In genomic region chr21:44878053-44878982, GRCh38 we compare ENCODE assay signal across 1 cellular context.
TF ChIP-seq lines count a peak whose summit lies in the region.

No MANE protein-coding gene starts in this region.

TF ChIP-seq in HepG2, 621 proteins besides CTCF, POLR2A, EP300 and RAD21 (continued from another document and continues in another):
- TF ChIP-seq, protein P1, sequence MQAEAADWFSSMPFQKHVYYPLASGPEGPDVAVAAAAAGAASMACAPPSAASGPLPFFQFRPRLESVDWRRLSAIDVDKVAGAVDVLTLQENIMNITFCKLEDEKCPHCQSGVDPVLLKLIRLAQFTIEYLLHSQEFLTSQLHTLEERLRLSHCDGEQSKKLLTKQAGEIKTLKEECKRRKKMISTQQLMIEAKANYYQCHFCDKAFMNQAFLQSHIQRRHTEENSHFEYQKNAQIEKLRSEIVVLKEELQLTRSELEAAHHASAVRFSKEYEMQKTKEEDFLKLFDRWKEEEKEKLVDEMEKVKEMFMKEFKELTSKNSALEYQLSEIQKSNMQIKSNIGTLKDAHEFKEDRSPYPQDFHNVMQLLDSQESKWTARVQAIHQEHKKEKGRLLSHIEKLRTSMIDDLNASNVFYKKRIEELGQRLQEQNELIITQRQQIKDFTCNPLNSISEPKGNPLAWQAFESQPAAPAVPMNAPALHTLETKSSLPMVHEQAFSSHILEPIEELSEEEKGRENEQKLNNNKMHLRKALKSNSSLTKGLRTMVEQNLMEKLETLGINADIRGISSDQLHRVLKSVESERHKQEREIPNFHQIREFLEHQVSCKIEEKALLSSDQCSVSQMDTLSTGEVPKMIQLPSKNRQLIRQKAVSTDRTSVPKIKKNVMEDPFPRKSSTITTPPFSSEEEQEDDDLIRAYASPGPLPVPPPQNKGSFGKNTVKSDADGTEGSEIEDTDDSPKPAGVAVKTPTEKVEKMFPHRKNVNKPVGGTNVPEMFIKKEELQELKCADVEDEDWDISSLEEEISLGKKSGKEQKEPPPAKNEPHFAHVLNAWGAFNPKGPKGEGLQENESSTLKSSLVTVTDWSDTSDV (CRISPR knock-in tag; IDR thresholded peaks at IDR 0.05), result no peak
- 0 out of 2 replicates have a peak, but pooled peaks have one; percentile 50 for TF ChIP-seq DNMT3B (CRISPR knock-in tag; conservative IDR thresholded peaks at IDR 0.05)
- no peak for TF ChIP-seq PRMT3 (CRISPR knock-in tag; IDR thresholded peaks at IDR 0.05; ENCODE audit: borderline replicate concordance, low read depth)
- TF ChIP-seq HMG20A (CRISPR knock-in tag; IDR thresholded peaks at IDR 0.05; ENCODE audit: borderline replicate concordance), result peak; percentile 55; the same call in 1 of the 2 replicates
- no peak for TF ChIP-seq BORCS8-MEF2B (CRISPR knock-in tag; IDR thresholded peaks at IDR 0.05)
- TF ChIP-seq ERF (CRISPR knock-in tag; IDR thresholded peaks at IDR 0.05), result peak; percentile 76
- TF ChIP-seq HNRNPH1 (optimal IDR thresholded peaks at IDR 0.05; ENCODE audit: low read depth, low read length), result no peak
- no peak for TF ChIP-seq U2AF2 (IDR thresholded peaks at IDR 0.05; ENCODE audit: low read depth, low read length)
- TF ChIP-seq ZNF775 (CRISPR knock-in tag; IDR thresholded peaks at IDR 0.05; ENCODE audit: borderline replicate concordance), result no peak
- TF ChIP-seq RCOR2 (CRISPR knock-in tag; IDR thresholded peaks at IDR 0.05), result peak; percentile 73; the same call in 1 of the 2 replicates
- TF ChIP-seq PRDM15 (CRISPR knock-in tag; IDR thresholded peaks at IDR 0.05), result no peak
- no peak for TF ChIP-seq ZNF446 (CRISPR knock-in tag; IDR thresholded peaks at IDR 0.05)
- TF ChIP-seq CEBPG (CRISPR knock-in tag; IDR thresholded peaks at IDR 0.05), result peak; percentile 94
- TF ChIP-seq FOXK1 (CRISPR knock-in tag; IDR thresholded peaks at IDR 0.05; ENCODE audit: borderline replicate concordance, low read depth), result peak; percentile 49; the same call in 1 of the 2 replicates
- no peak for TF ChIP-seq JDP2 (CRISPR knock-in tag; IDR thresholded peaks at IDR 0.05; ENCODE audit: borderline replicate concordance)
- TF ChIP-seq ZNF652 (CRISPR knock-in tag; IDR thresholded peaks at IDR 0.05; ENCODE audit: borderline replicate concordance, low read depth), result no peak
- TF ChIP-seq, protein P2, sequence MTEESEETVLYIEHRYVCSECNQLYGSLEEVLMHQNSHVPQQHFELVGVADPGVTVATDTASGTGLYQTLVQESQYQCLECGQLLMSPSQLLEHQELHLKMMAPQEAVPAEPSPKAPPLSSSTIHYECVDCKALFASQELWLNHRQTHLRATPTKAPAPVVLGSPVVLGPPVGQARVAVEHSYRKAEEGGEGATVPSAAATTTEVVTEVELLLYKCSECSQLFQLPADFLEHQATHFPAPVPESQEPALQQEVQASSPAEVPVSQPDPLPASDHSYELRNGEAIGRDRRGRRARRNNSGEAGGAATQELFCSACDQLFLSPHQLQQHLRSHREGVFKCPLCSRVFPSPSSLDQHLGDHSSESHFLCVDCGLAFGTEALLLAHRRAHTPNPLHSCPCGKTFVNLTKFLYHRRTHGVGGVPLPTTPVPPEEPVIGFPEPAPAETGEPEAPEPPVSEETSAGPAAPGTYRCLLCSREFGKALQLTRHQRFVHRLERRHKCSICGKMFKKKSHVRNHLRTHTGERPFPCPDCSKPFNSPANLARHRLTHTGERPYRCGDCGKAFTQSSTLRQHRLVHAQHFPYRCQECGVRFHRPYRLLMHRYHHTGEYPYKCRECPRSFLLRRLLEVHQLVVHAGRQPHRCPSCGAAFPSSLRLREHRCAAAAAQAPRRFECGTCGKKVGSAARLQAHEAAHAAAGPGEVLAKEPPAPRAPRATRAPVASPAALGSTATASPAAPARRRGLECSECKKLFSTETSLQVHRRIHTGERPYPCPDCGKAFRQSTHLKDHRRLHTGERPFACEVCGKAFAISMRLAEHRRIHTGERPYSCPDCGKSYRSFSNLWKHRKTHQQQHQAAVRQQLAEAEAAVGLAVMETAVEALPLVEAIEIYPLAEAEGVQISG (CRISPR knock-in tag; IDR thresholded peaks at IDR 0.05), result peak; percentile 58
- no peak for TF ChIP-seq HES4 (CRISPR knock-in tag; IDR thresholded peaks at IDR 0.05; ENCODE audit: borderline replicate concordance)
- TF ChIP-seq ZNF83 (CRISPR knock-in tag; IDR thresholded peaks at IDR 0.05; ENCODE audit: borderline replicate concordance), result no peak
- peak; percentile 93 for TF ChIP-seq HNF4A (CRISPR knock-in tag; IDR thresholded peaks at IDR 0.05)
- no peak for TF ChIP-seq SMYD3 (CRISPR knock-in tag; IDR thresholded peaks at IDR 0.05)
- no peak for TF ChIP-seq AGO2 (optimal IDR thresholded peaks at IDR 0.05; ENCODE audit: low read depth, low read length)
- no peak for TF ChIP-seq NPAS2 (CRISPR knock-in tag; IDR thresholded peaks at IDR 0.05; ENCODE audit: borderline replicate concordance)
- no peak for TF ChIP-seq ZNF143 (CRISPR knock-in tag; IDR thresholded peaks at IDR 0.05)
- TF ChIP-seq FIP1L1 (IDR thresholded peaks at IDR 0.05; ENCODE audit: borderline replicate concordance, insufficient read depth, low read depth, low read length), result no peak
- no peak for TF ChIP-seq KDM5B (CRISPR knock-in tag; IDR thresholded peaks at IDR 0.05; ENCODE audit: borderline replicate concordance)
- no peak for TF ChIP-seq ZNF282 (IDR thresholded peaks at IDR 0.05; ENCODE audit: partially characterized antibody)
- TF ChIP-seq RFX3 (CRISPR knock-in tag; IDR thresholded peaks at IDR 0.05), result no peak
- TF ChIP-seq ZNF577 (CRISPR knock-in tag; IDR thresholded peaks at IDR 0.05; ENCODE audit: borderline replicate concordance, low read depth), result no peak
- TF ChIP-seq, protein P3, sequence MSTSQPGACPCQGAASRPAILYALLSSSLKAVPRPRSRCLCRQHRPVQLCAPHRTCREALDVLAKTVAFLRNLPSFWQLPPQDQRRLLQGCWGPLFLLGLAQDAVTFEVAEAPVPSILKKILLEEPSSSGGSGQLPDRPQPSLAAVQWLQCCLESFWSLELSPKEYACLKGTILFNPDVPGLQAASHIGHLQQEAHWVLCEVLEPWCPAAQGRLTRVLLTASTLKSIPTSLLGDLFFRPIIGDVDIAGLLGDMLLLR (CRISPR knock-in tag; IDR thresholded peaks at IDR 0.05), result no peak
- TF ChIP-seq NFE2L2 (IDR thresholded peaks at IDR 0.05; ENCODE audit: low read length), result no peak
- TF ChIP-seq PAF1 (CRISPR knock-in tag; IDR thresholded peaks at IDR 0.05), result no peak
- TF ChIP-seq, protein P4, sequence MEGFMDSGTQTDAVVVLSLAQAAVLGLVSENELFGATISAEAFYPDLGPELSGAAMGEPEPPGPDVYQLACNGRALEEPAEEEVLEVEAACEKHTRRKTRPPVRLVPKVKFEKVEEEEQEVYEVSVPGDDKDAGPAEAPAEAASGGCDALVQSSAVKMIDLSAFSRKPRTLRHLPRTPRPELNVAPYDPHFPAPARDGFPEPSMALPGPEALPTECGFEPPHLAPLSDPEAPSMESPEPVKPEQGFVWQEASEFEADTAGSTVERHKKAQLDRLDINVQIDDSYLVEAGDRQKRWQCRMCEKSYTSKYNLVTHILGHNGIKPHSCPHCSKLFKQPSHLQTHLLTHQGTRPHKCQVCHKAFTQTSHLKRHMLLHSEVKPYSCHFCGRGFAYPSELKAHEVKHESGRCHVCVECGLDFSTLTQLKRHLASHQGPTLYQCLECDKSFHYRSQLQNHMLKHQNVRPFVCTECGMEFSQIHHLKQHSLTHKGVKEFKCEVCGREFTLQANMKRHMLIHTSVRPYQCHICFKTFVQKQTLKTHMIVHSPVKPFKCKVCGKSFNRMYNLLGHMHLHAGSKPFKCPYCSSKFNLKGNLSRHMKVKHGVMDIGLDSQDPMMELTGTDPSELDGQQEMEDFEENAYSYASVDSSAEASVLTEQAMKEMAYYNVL (CRISPR knock-in tag; IDR thresholded peaks at IDR 0.05; ENCODE audit: borderline replicate concordance), result peak; percentile 83
- no peak for TF ChIP-seq SIN3A (IDR thresholded peaks at IDR 0.05; ENCODE audit: borderline replicate concordance, low read depth, low read length)
- no peak for TF ChIP-seq ZXDC (CRISPR knock-in tag; IDR thresholded peaks at IDR 0.05)
- TF ChIP-seq, protein P5, sequence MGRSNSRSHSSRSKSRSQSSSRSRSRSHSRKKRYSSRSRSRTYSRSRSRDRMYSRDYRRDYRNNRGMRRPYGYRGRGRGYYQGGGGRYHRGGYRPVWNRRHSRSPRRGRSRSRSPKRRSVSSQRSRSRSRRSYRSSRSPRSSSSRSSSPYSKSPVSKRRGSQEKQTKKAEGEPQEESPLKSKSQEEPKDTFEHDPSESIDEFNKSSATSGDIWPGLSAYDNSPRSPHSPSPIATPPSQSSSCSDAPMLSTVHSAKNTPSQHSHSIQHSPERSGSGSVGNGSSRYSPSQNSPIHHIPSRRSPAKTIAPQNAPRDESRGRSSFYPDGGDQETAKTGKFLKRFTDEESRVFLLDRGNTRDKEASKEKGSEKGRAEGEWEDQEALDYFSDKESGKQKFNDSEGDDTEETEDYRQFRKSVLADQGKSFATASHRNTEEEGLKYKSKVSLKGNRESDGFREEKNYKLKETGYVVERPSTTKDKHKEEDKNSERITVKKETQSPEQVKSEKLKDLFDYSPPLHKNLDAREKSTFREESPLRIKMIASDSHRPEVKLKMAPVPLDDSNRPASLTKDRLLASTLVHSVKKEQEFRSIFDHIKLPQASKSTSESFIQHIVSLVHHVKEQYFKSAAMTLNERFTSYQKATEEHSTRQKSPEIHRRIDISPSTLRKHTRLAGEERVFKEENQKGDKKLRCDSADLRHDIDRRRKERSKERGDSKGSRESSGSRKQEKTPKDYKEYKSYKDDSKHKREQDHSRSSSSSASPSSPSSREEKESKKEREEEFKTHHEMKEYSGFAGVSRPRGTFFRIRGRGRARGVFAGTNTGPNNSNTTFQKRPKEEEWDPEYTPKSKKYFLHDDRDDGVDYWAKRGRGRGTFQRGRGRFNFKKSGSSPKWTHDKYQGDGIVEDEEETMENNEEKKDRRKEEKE (IDR thresholded peaks at IDR 0.05), result no peak
- TF ChIP-seq ZNF747 (CRISPR knock-in tag; IDR thresholded peaks at IDR 0.05; ENCODE audit: borderline replicate concordance), result no peak
- TF ChIP-seq, protein P6, sequence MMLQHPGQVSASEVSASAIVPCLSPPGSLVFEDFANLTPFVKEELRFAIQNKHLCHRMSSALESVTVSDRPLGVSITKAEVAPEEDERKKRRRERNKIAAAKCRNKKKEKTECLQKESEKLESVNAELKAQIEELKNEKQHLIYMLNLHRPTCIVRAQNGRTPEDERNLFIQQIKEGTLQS (CRISPR knock-in tag; IDR thresholded peaks at IDR 0.05), result peak; percentile 55
- TF ChIP-seq ZNF792 (CRISPR knock-in tag; IDR thresholded peaks at IDR 0.05), result peak; percentile 39; the same call in 1 of the 2 replicates
- no peak for TF ChIP-seq TBL1XR1 (IDR thresholded peaks at IDR 0.05; ENCODE audit: borderline replicate concordance, low read length, partially characterized antibody)
- TF ChIP-seq SATB2 (CRISPR knock-in tag; IDR thresholded peaks at IDR 0.05), result no peak
- TF ChIP-seq, protein P7, sequence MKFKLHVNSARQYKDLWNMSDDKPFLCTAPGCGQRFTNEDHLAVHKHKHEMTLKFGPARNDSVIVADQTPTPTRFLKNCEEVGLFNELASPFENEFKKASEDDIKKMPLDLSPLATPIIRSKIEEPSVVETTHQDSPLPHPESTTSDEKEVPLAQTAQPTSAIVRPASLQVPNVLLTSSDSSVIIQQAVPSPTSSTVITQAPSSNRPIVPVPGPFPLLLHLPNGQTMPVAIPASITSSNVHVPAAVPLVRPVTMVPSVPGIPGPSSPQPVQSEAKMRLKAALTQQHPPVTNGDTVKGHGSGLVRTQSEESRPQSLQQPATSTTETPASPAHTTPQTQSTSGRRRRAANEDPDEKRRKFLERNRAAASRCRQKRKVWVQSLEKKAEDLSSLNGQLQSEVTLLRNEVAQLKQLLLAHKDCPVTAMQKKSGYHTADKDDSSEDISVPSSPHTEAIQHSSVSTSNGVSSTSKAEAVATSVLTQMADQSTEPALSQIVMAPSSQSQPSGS (CRISPR knock-in tag; IDR thresholded peaks at IDR 0.05), result 0 out of 2 replicates have a peak, but pooled peaks have one; percentile 24
